ENCODE assay signal across 17 cellular contexts in genomic region chr7:36039243-36039642, GRCh38.
DNase-seq lines count a peak whose midpoint lies in the region; ATAC-seq, FAIRE-seq and TF ChIP-seq lines count a peak whose summit lies in the region.
"Had no signal": no experiment of that assay in that cellular context is flagged by ENCODE, and none has a peak within 500 bp of the region (broad histone marks: within the 10 kb centered on the region; RNA-seq: fewer than 3 reads in every experiment).

No MANE protein-coding gene starts in this region.

- H3K23ac ChIP-seq in IMR-90 (ENCODE audit: low read depth, low read length): no peak overlapping the region

- H4K91ac ChIP-seq in IMR-90 (ENCODE audit: insufficient read depth, low read depth, low read length): no peak overlapping the region

- H3K4me3 ChIP-seq in IMR-90 (ENCODE audit: insufficient read depth, low read depth, low read length): no peak overlapping the region
- H3K4me3 ChIP-seq in MG63: no peak overlapping the region

- H4K8ac ChIP-seq in IMR-90 (ENCODE audit: low read depth in 2 of 2, low read length in 2 of 2): no peak overlapping the region

- CTCF ChIA-PET in IMR-90 (lab: Yijun Ruan, JAX): no interaction called here

- H3K27me3 Mint-ChIP-seq in endothelial cell (ENCODE audit: unreplicated experiment): peaks cover 16% of the 10 kb centered on the region
- peaks cover 6% of the 10 kb centered on the region for H3K27me3 Mint-ChIP-seq in nephron (ENCODE audit: low read depth)

- peaks cover 53% of the 10 kb centered on the region for H3K4me1 Mint-ChIP-seq in endothelial cell (ENCODE audit: unreplicated experiment)
- peaks cover 46% of the 10 kb centered on the region for H3K4me1 Mint-ChIP-seq in nephron

- H3K27ac Mint-ChIP-seq in endothelial cell (ENCODE audit: unreplicated experiment): peak overlapping the region; percentile 67
- peak overlapping the region in 2 of 3 experiments; percentile 46 to 67 for H3K27ac Mint-ChIP-seq in nephron

- H3K4me1 ChIP-seq in IMR-90 (ENCODE audit: control insufficient read depth, insufficient read depth, low read length): peaks cover 8% of the 10 kb centered on the region; the same call in 1 of the 2 replicates

- no peak overlapping the region for H2BK5ac ChIP-seq in IMR-90 (ENCODE audit: low read depth, low read length, poor library complexity, severe bottlenecking)

- H3K27ac ChIP-seq in IMR-90 (ENCODE audit: insufficient read depth, low read length): no peak overlapping the region
- H3K27ac ChIP-seq: KMS-11 had no signal

- H4K5ac ChIP-seq in IMR-90 (ENCODE audit: low read depth, low read length): no peak overlapping the region

- DNase-seq in ELR (ENCODE audit: low read depth) (peak; percentile 22), IMR-90 (no peak), endothelial cell (ENCODE audit: low spot score) (no peak), frontal cortex (ENCODE audit: low spot score in 2 of 2) (no peak), MG63 (no peak)
- DNase-seq: ACHN, GOT3, NCI-H1436, NCI-H1930, NCI-H345, NCI-H526 had no signal

- ATAC-seq in IMR-90 (ENCODE audit: low read depth) (no peak), HG03432 (IDR thresholded peaks at IDR 0.05; ENCODE audit: unreplicated experiment) (no peak)
- ATAC-seq: HCT116, Right ventricle myocardium inferior had no signal

- H3K14ac ChIP-seq in IMR-90 (replicated peaks; ENCODE audit: low read depth, low read length): no peak overlapping the region

- no peaks in the 10 kb centered on the region for H3K36me3 ChIP-seq in IMR-90 (ENCODE audit: control insufficient read depth, insufficient read depth, low read length)
- no peaks in the 10 kb centered on the region for H3K36me3 ChIP-seq in MG63

- H2BK15ac ChIP-seq in IMR-90 (ENCODE audit: low read depth, low read length): no peak overlapping the region; the same call in 2 of the 3 replicates

- no peak overlapping the region for H2BK120ac ChIP-seq in IMR-90 (ENCODE audit: low read depth, low read length)

- H3K27me3 ChIP-seq in IMR-90 (ENCODE audit: control insufficient read depth, insufficient read depth, low read length) (no peaks in the 10 kb centered on the region; the same call in 1 of the 2 replicates), MG63 (no peaks in the 10 kb centered on the region)

- H3K4me2 ChIP-seq in IMR-90 (ENCODE audit: low read depth, low read length): no peak overlapping the region
- H3K4me2 ChIP-seq: KMS-11 had no signal

- POLR2A ChIA-PET in IMR-90 (lab: Charles Lee; ENCODE audit: unreplicated experiment): interaction anchor here (0.6 kb wide), 1 partner anchor 9 kb away, joined by 8 read pairs; no protein-coding TSS in a partner anchor

- no peaks in the 10 kb centered on the region for H3K79me1 ChIP-seq in IMR-90 (ENCODE audit: low read depth in 1 of 2, low read length in 2 of 2)

- H2AK9ac ChIP-seq in IMR-90 (replicated peaks; ENCODE audit: low read depth, low read length, poor library complexity): no peak overlapping the region

- no peak overlapping the region for H3K4ac ChIP-seq in IMR-90 (ENCODE audit: low read depth, low read length)

- H4K20me1 ChIP-seq in IMR-90 (ENCODE audit: insufficient read depth, low read length): no peaks in the 10 kb centered on the region

- H3K56ac ChIP-seq in IMR-90 (ENCODE audit: extremely low read depth, insufficient read depth, low read length): no peak overlapping the region

- H3K4me3 Mint-ChIP-seq in endothelial cell (ENCODE audit: unreplicated experiment) (no peak overlapping the region), nephron (no peak overlapping the region)

- FAIRE-seq in frontal cortex (lab: Jason Lieb, UNC): no peak
- FAIRE-seq: RCC 7860 had no signal

- no peak overlapping the region for H2BK20ac ChIP-seq in IMR-90 (ENCODE audit: low read depth, low read length)

- H3K36me3 Mint-ChIP-seq in endothelial cell (ENCODE audit: low read depth, unreplicated experiment) (no peaks in the 10 kb centered on the region), nephron (ENCODE audit: low read depth) (no peaks in the 10 kb centered on the region)

- H2AFZ ChIP-seq in IMR-90 (replicated peaks; ENCODE audit: low read length, poor library complexity): no peak overlapping the region

- dilution Hi-C loops in IMR-90 (cut with HindIII; ENCODE audit: low sequenced_read_pairs, unreplicated experiment): no loop called here

- intact Hi-C loops in IMR-90 (cut with micrococcal nuclease): no loop called here

- no TSS peak for BruUV-seq in IMR-90 (replicated peaks; lab: Mats Ljungman, UMichigan)

- no peak for TF ChIP-seq POLR2A in IMR-90 (IDR thresholded peaks at IDR 0.05; ENCODE audit: low read depth, low read length)

- H3K18ac ChIP-seq in IMR-90 (ENCODE audit: low read depth, low read length): no peak overlapping the region

- no peaks in the 10 kb centered on the region; the same call in 1 of the 2 replicates for H3K9me1 ChIP-seq in IMR-90 (ENCODE audit: insufficient read depth, low read length)

- 100% methylated on average over 1 of the region's 11 CpGs; no CpG with 5 or more reads in 1 of the 2 experiments for WGBS in IMR-90 (ENCODE audit: extremely low coverage in 2 of 2, insufficient read length in 1 of 2), 2 experiments

- TF ChIP-seq RAD21 in IMR-90 (IDR thresholded peaks at IDR 0.05; ENCODE audit: low read length): no peak

- in situ Hi-C loops in IMR-90 (cut with MboI; ENCODE audit: low sequenced_read_pairs): no loop called here

- H3K9ac ChIP-seq in IMR-90 (ENCODE audit: low read depth, low read length): no peak overlapping the region
- H3K9ac ChIP-seq: KMS-11 had no signal

- no peaks in the 10 kb centered on the region for H3K9me3 Mint-ChIP-seq in endothelial cell (ENCODE audit: unreplicated experiment)
- no peaks in the 10 kb centered on the region for H3K9me3 Mint-ChIP-seq in nephron

- H3K9me3 ChIP-seq in IMR-90 (ENCODE audit: control insufficient read depth, insufficient read depth, low read length) (no peaks in the 10 kb centered on the region), MG63 (no peaks in the 10 kb centered on the region)

- H2AK5ac ChIP-seq in IMR-90 (ENCODE audit: low read depth, low read length): peak overlapping the region; percentile 15; the same call in 1 of the 2 replicates

- TF ChIP-seq CTCF in IMR-90 (conservative IDR thresholded peaks at IDR 0.05; ENCODE audit: low read depth, low read length) (no peak), endothelial cell (IDR thresholded peaks at IDR 0.05; ENCODE audit: unreplicated experiment) (no peak), nephron (IDR thresholded peaks at IDR 0.05; ENCODE audit: unreplicated experiment in 3 of 3) (no peak)

TF ChIP-seq in IMR-90, 13 proteins besides CTCF, POLR2A, EP300 and RAD21:
- no peak for TF ChIP-seq USF2 (IDR thresholded peaks at IDR 0.05; ENCODE audit: low read depth, low read length)
- TF ChIP-seq CEBPB (IDR thresholded peaks at IDR 0.05; ENCODE audit: low read depth, low read length): no peak
- TF ChIP-seq SMC3 (IDR thresholded peaks at IDR 0.05; ENCODE audit: low read depth, low read length): no peak
- TF ChIP-seq RCOR1 (IDR thresholded peaks at IDR 0.05; ENCODE audit: insufficient replicate concordance, low read length): no peak
- TF ChIP-seq RFX5 (IDR thresholded peaks at IDR 0.05; ENCODE audit: low read depth, low read length): no peak
- TF ChIP-seq CHD1 (IDR thresholded peaks at IDR 0.05; ENCODE audit: low read depth, low read length): no peak
- TF ChIP-seq ELK1 (IDR thresholded peaks at IDR 0.05; ENCODE audit: borderline replicate concordance, low read depth, low read length): no peak
